In the genomic region with DNA sequence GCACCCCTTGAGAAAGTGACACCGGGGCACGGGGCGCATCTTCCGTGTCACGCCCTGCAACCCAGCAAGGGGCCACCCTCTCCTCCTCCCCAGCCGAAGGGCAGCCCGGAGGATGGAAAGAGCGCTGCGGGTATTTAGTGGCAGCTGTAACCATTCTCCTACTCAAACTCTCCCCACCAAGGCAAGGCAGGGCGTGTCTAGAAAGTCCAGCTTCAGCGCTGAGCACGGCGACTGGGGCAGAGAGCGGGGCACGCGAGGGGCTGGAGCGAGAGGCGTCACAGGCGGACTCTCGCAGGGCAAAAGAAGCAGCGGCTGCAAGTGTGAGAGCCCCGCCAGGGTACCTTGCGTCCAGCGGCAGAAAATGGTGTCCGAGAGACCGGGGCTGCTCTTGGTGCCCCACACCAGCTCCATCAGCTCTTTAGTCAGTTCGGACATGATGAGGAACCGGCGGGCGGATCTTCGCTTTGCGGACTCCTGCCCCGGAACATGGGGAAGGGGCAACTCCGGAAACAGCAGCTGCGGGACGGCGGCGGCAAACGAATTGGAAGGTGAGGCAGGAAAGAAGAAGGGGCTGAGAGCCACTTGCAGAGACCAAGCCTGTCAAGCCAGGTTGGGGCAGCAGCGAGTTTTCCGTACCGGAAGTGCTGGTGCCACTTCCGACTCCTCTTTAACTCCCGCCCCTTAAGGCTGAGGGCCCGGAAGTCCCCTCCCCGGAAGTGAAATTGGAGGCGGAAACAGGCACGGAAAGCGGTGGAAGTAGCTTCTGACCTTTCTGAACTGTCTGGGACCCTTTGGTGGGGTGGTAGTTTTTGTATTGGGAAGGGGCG, we compare ENCODE assay signal across 1 cellular context.
A peak's percentile ranks its signal among the peaks of the same experiment; 100 is the strongest.
TF ChIP-seq lines count a peak whose summit lies in the region.

A gene (minus strand): TSS at position 643 of the 827 bp plus-strand sequence. CDS start 208 bp downstream, at position 435.

TF ChIP-seq in HEK293, 187 proteins besides CTCF, POLR2A, EP300 and RAD21 (continued from another document and continues in another):
- TF ChIP-seq, protein P1, sequence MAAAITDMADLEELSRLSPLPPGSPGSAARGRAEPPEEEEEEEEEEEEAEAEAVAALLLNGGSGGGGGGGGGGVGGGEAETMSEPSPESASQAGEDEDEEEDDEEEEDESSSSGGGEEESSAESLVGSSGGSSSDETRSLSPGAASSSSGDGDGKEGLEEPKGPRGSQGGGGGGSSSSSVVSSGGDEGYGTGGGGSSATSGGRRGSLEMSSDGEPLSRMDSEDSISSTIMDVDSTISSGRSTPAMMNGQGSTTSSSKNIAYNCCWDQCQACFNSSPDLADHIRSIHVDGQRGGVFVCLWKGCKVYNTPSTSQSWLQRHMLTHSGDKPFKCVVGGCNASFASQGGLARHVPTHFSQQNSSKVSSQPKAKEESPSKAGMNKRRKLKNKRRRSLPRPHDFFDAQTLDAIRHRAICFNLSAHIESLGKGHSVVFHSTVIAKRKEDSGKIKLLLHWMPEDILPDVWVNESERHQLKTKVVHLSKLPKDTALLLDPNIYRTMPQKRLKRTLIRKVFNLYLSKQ (tag by site-specific recombination; IDR thresholded peaks at IDR 0.05; ENCODE audit: borderline replicate concordance) = no peak
- TF ChIP-seq ZNF596 (tag by site-specific recombination; IDR thresholded peaks at IDR 0.05) = no peak
- TF ChIP-seq MYNN (tag by site-specific recombination; IDR thresholded peaks at IDR 0.05; ENCODE audit: borderline replicate concordance) = no peak
- no peak for TF ChIP-seq ZNF16 (tag by site-specific recombination; IDR thresholded peaks at IDR 0.05; ENCODE audit: low read depth)
- TF ChIP-seq, protein P2, sequence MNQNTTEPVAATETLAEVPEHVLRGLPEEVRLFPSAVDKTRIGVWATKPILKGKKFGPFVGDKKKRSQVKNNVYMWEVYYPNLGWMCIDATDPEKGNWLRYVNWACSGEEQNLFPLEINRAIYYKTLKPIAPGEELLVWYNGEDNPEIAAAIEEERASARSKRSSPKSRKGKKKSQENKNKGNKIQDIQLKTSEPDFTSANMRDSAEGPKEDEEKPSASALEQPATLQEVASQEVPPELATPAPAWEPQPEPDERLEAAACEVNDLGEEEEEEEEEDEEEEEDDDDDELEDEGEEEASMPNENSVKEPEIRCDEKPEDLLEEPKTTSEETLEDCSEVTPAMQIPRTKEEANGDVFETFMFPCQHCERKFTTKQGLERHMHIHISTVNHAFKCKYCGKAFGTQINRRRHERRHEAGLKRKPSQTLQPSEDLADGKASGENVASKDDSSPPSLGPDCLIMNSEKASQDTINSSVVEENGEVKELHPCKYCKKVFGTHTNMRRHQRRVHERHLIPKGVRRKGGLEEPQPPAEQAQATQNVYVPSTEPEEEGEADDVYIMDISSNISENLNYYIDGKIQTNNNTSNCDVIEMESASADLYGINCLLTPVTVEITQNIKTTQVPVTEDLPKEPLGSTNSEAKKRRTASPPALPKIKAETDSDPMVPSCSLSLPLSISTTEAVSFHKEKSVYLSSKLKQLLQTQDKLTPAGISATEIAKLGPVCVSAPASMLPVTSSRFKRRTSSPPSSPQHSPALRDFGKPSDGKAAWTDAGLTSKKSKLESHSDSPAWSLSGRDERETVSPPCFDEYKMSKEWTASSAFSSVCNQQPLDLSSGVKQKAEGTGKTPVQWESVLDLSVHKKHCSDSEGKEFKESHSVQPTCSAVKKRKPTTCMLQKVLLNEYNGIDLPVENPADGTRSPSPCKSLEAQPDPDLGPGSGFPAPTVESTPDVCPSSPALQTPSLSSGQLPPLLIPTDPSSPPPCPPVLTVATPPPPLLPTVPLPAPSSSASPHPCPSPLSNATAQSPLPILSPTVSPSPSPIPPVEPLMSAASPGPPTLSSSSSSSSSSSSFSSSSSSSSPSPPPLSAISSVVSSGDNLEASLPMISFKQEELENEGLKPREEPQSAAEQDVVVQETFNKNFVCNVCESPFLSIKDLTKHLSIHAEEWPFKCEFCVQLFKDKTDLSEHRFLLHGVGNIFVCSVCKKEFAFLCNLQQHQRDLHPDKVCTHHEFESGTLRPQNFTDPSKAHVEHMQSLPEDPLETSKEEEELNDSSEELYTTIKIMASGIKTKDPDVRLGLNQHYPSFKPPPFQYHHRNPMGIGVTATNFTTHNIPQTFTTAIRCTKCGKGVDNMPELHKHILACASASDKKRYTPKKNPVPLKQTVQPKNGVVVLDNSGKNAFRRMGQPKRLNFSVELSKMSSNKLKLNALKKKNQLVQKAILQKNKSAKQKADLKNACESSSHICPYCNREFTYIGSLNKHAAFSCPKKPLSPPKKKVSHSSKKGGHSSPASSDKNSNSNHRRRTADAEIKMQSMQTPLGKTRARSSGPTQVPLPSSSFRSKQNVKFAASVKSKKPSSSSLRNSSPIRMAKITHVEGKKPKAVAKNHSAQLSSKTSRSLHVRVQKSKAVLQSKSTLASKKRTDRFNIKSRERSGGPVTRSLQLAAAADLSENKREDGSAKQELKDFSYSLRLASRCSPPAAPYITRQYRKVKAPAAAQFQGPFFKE (tag by site-specific recombination; IDR thresholded peaks at IDR 0.05; ENCODE audit: borderline replicate concordance) = no peak
- TF ChIP-seq KLF16 (tag by site-specific recombination; IDR thresholded peaks at IDR 0.05) = no peak
- TF ChIP-seq ZNF529 (tag by site-specific recombination; IDR thresholded peaks at IDR 0.05; ENCODE audit: insufficient replicate concordance) = no peak
- TF ChIP-seq ZNF776 (tag by site-specific recombination; IDR thresholded peaks at IDR 0.05; ENCODE audit: borderline replicate concordance) = no peak
- no peak for TF ChIP-seq ZNF626 (tag by site-specific recombination; IDR thresholded peaks at IDR 0.05)
- no peak for TF ChIP-seq ZFHX2 (tag by site-specific recombination; conservative IDR thresholded peaks at IDR 0.05)
- TF ChIP-seq, protein P3, sequence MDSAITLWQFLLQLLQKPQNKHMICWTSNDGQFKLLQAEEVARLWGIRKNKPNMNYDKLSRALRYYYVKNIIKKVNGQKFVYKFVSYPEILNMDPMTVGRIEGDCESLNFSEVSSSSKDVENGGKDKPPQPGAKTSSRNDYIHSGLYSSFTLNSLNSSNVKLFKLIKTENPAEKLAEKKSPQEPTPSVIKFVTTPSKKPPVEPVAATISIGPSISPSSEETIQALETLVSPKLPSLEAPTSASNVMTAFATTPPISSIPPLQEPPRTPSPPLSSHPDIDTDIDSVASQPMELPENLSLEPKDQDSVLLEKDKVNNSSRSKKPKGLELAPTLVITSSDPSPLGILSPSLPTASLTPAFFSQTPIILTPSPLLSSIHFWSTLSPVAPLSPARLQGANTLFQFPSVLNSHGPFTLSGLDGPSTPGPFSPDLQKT (IDR thresholded peaks at IDR 0.05; ENCODE audit: borderline replicate concordance, low read depth, low read length) = peak; percentile 85
- TF ChIP-seq ZNF2 (tag by site-specific recombination; IDR thresholded peaks at IDR 0.05) = peak; percentile 32; the same call in 1 of the 2 replicates
- no peak for TF ChIP-seq MZF1 (tag by site-specific recombination; IDR thresholded peaks at IDR 0.05; ENCODE audit: borderline replicate concordance)
- TF ChIP-seq GLIS2 (tag by site-specific recombination; IDR thresholded peaks at IDR 0.05) = peak; percentile 45; the same call in 1 of the 2 replicates
- TF ChIP-seq ZNF433 (tag by site-specific recombination; IDR thresholded peaks at IDR 0.05; ENCODE audit: low read depth) = no peak
- no peak for TF ChIP-seq ZNF292 (tag by site-specific recombination; IDR thresholded peaks at IDR 0.05; ENCODE audit: borderline replicate concordance, low read depth)
- TF ChIP-seq, protein P4, sequence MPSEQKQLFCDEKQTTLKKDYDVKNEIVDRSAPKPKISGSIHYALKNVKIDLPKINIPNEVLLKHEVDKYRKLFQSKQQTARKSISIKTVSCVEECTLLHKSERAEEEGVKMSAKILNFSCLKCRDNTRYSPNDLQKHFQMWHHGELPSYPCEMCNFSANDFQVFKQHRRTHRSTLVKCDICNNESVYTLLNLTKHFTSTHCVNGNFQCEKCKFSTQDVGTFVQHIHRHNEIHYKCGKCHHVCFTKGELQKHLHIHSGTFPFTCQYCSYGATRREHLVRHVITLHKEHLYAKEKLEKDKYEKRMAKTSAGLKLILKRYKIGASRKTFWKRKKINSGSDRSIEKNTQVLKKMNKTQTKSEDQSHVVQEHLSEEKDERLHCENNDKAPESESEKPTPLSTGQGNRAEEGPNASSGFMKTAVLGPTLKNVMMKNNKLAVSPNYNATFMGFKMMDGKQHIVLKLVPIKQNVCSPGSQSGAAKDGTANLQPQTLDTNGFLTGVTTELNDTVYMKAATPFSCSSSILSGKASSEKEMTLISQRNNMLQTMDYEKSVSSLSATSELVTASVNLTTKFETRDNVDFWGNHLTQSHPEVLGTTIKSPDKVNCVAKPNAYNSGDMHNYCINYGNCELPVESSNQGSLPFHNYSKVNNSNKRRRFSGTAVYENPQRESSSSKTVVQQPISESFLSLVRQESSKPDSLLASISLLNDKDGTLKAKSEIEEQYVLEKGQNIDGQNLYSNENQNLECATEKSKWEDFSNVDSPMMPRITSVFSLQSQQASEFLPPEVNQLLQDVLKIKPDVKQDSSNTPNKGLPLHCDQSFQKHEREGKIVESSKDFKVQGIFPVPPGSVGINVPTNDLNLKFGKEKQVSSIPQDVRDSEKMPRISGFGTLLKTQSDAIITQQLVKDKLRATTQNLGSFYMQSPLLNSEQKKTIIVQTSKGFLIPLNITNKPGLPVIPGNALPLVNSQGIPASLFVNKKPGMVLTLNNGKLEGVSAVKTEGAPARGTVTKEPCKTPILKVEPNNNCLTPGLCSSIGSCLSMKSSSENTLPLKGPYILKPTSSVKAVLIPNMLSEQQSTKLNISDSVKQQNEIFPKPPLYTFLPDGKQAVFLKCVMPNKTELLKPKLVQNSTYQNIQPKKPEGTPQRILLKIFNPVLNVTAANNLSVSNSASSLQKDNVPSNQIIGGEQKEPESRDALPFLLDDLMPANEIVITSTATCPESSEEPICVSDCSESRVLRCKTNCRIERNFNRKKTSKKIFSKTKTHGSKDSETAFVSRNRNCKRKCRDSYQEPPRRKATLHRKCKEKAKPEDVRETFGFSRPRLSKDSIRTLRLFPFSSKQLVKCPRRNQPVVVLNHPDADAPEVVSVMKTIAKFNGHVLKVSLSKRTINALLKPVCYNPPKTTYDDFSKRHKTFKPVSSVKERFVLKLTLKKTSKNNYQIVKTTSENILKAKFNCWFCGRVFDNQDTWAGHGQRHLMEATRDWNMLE (tag by site-specific recombination; conservative IDR thresholded peaks at IDR 0.05; ENCODE audit: low read depth) = peak; percentile 100
- TF ChIP-seq ZNF221 (tag by site-specific recombination; IDR thresholded peaks at IDR 0.05; ENCODE audit: borderline replicate concordance) = no peak
- TF ChIP-seq ZBTB21 (tag by site-specific recombination; IDR thresholded peaks at IDR 0.05) = no peak
- TF ChIP-seq ZNF785 (tag by site-specific recombination; IDR thresholded peaks at IDR 0.05) = no peak
- no peak for TF ChIP-seq SCRT1 (tag by site-specific recombination; IDR thresholded peaks at IDR 0.05; ENCODE audit: borderline replicate concordance)
- TF ChIP-seq, protein P5, sequence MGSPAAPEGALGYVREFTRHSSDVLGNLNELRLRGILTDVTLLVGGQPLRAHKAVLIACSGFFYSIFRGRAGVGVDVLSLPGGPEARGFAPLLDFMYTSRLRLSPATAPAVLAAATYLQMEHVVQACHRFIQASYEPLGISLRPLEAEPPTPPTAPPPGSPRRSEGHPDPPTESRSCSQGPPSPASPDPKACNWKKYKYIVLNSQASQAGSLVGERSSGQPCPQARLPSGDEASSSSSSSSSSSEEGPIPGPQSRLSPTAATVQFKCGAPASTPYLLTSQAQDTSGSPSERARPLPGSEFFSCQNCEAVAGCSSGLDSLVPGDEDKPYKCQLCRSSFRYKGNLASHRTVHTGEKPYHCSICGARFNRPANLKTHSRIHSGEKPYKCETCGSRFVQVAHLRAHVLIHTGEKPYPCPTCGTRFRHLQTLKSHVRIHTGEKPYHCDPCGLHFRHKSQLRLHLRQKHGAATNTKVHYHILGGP (tag by site-specific recombination; IDR thresholded peaks at IDR 0.05) = no peak
- TF ChIP-seq, protein P6, sequence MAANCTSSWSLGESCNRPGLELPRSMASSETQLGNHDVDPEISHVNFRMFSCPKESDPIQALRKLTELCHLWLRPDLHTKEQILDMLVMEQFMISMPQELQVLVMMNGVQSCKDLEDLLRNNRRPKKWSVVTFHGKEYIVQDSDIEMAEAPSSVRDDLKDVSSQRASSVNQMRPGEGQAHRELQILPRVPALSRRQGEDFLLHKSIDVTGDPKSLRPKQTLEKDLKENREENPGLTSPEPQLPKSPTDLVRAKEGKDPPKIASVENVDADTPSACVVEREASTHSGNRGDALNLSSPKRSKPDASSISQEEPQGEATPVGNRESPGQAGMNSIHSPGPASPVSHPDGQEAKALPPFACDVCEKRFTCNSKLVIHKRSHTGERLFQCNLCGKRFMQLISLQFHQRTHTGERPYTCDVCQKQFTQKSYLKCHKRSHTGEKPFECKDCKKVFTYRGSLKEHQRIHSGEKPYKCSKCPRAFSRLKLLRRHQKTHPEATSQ (tag by site-specific recombination; IDR thresholded peaks at IDR 0.05) = no peak
- TF ChIP-seq, protein P7, sequence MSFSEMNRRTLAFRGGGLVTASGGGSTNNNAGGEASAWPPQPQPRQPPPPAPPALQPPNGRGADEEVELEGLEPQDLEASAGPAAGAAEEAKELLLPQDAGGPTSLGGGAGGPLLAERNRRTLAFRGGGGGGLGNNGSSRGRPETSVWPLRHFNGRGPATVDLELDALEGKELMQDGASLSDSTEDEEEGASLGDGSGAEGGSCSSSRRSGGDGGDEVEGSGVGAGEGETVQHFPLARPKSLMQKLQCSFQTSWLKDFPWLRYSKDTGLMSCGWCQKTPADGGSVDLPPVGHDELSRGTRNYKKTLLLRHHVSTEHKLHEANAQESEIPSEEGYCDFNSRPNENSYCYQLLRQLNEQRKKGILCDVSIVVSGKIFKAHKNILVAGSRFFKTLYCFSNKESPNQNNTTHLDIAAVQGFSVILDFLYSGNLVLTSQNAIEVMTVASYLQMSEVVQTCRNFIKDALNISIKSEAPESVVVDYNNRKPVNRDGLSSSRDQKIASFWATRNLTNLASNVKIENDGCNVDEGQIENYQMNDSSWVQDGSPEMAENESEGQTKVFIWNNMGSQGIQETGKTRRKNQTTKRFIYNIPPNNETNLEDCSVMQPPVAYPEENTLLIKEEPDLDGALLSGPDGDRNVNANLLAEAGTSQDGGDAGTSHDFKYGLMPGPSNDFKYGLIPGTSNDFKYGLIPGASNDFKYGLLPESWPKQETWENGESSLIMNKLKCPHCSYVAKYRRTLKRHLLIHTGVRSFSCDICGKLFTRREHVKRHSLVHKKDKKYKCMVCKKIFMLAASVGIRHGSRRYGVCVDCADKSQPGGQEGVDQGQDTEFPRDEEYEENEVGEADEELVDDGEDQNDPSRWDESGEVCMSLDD (tag by site-specific recombination; IDR thresholded peaks at IDR 0.05) = no peak
- TF ChIP-seq EGR2 (tag by site-specific recombination; IDR thresholded peaks at IDR 0.05; ENCODE audit: low read depth) = no peak
- TF ChIP-seq ZNF660 (tag by site-specific recombination; IDR thresholded peaks at IDR 0.05) = peak; percentile 51; the same call in 1 of the 2 replicates
- no peak for TF ChIP-seq GFI1B (tag by site-specific recombination; IDR thresholded peaks at IDR 0.05)
